16 cellular contexts compared by ENCODE assay signal in the genomic region with DNA sequence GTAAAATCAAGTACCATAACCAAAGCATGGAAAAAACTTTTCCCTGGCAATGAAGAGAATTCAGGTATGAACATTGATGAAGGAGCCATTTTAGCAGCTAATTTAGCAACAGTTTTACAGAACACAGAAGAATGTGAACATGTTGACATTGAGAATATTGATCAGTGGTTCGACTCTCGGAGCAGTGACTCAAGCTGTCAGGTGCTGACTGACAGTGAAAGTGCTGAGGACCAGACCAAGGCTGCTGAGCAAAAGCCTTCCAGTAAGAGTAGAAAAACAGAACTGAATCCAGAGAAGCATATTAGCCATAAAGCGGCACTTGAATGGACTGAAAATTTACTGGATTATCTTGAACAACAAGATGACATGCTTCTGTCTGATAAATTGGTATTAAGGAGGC. TPM values are rescaled to one million over a fixed set of nuclear protein-coding genes. Genes with fewer than 3 reads are reported as not detected.
DNase-seq lines count a peak whose midpoint lies in the region; ATAC-seq and TF ChIP-seq lines count a peak whose summit lies in the region.
"Had no signal": no experiment of that assay in that cellular context is flagged by ENCODE, and none has a peak within 500 bp of the region (broad histone marks: within the 10 kb centered on the region; RNA-seq: fewer than 3 reads in every experiment).

No MANE protein-coding gene starts in this region.

- peaks cover 17% of the 10 kb centered on the region for H3K4me1 ChIP-seq in Karpas-422 (ENCODE audit: low read length)

- no peak overlapping the region for H3K27ac Mint-ChIP-seq in natural killer cell treated with Interleukin-12 subunit alpha and Interleukin-12 subunit beta and Interleukin-15 and Interleukin-18, amount 100 ng/mL, for 72 hours
- H3K27ac Mint-ChIP-seq: neural progenitor cell had no signal

- H3K36me3 Mint-ChIP-seq in natural killer cell treated with Interleukin-12 subunit alpha and Interleukin-12 subunit beta and Interleukin-15 and Interleukin-18, amount 100 ng/mL, for 72 hours = peaks cover 10% of the 10 kb centered on the region

- H4K20me1 ChIP-seq in Karpas-422 (ENCODE audit: insufficient read depth, low read depth, low read length) = no peaks in the 10 kb centered on the region; the same call in 1 of the 2 replicates

- H3K27ac ChIP-seq in Karpas-422 (ENCODE audit: low read length) = no peak overlapping the region
- H3K27ac ChIP-seq: neural progenitor cell had no signal

- H3K4me2 ChIP-seq in Karpas-422 (ENCODE audit: low read depth, low read length, poor library complexity, severe bottlenecking) = no peak overlapping the region
- H3K4me2 ChIP-seq: neural progenitor cell had no signal

- no peak overlapping the region for H3K4me3 Mint-ChIP-seq in natural killer cell treated with Interleukin-12 subunit alpha and Interleukin-12 subunit beta and Interleukin-15 and Interleukin-18, amount 100 ng/mL, for 72 hours
- H3K4me3 Mint-ChIP-seq: neural progenitor cell had no signal

- no peak for TF ChIP-seq POLR2A in GM18505 (IDR thresholded peaks at IDR 0.05; ENCODE audit: borderline replicate concordance, extremely low read depth, insufficient read depth, insufficient read length)

- no peak overlapping the region for H2AFZ ChIP-seq in Karpas-422 (ENCODE audit: low read length)
- H2AFZ ChIP-seq: neural progenitor cell had no signal

- no peak overlapping the region for H3K4me3 ChIP-seq in Karpas-422 (ENCODE audit: low read length)
- H3K4me3 ChIP-seq: neural progenitor cell had no signal

- H3K9me3 Mint-ChIP-seq in natural killer cell treated with Interleukin-12 subunit alpha and Interleukin-12 subunit beta and Interleukin-15 and Interleukin-18, amount 100 ng/mL, for 72 hours = no peaks in the 10 kb centered on the region

- H3K27me3 Mint-ChIP-seq in natural killer cell treated with Interleukin-12 subunit alpha and Interleukin-12 subunit beta and Interleukin-15 and Interleukin-18, amount 100 ng/mL, for 72 hours = peaks cover 9 to 11% of the 10 kb centered on the region in 2 donors

- H3K27me3 ChIP-seq in Karpas-422 (ENCODE audit: low read length) = no peaks in the 10 kb centered on the region

- no peaks in the 10 kb centered on the region for H3K36me3 ChIP-seq in Karpas-422 (ENCODE audit: insufficient read depth, low read length)

- H3K9me3 ChIP-seq in Karpas-422 (ENCODE audit: low read length) = no peaks in the 10 kb centered on the region
- H3K9me3 ChIP-seq: Caco-2 had no signal

- H3K4me1 Mint-ChIP-seq in natural killer cell treated with Interleukin-12 subunit alpha and Interleukin-12 subunit beta and Interleukin-15 and Interleukin-18, amount 100 ng/mL, for 72 hours (ENCODE audit: low read depth in 2 of 2) = peaks cover 22 to 27% of the 10 kb centered on the region in 2 donors

- peak; percentile 22 for ATAC-seq in GM18505 (IDR thresholded peaks at IDR 0.05; ENCODE audit: unreplicated experiment)
- ATAC-seq in GM19351 (IDR thresholded peaks at IDR 0.05; ENCODE audit: unreplicated experiment) = peak; percentile 36
- peak; percentile 30 for ATAC-seq in HG02852 (IDR thresholded peaks at IDR 0.05; ENCODE audit: unreplicated experiment)
- ATAC-seq in GM19397 (IDR thresholded peaks at IDR 0.05; ENCODE audit: unreplicated experiment) = no peak
- no peak for ATAC-seq in natural killer cell treated with Interleukin-12 subunit alpha and Interleukin-12 subunit beta and Interleukin-15 and Interleukin-18, amount 100 ng/mL, for 72 hours
- no peak for ATAC-seq in GM21423 (IDR thresholded peaks at IDR 0.05; ENCODE audit: unreplicated experiment)

- in situ Hi-C loops in ACHN (cut with HindIII; ENCODE audit: low pct_ligation_motif_present, low pct_unique_long_range_greater_than_20kb, low sequenced_read_pairs) = no loop called here

- H3K9me2 ChIP-seq in Karpas-422 (replicated peaks; ENCODE audit: insufficient read depth, low read length) = no peaks in the 10 kb centered on the region

- DNase-seq in Karpas-422 (peak; percentile 31), ACHN (no peak)
- no peak for DNase-seq in natural killer cell treated with Interleukin-12 subunit alpha and Interleukin-12 subunit beta and Interleukin-15 and Interleukin-18, amount 100 ng/mL, for 72 hours (ENCODE audit: low spot score)
- DNase-seq: activated naive CD4-positive, alpha-beta T cell treated with Interleukin-2 at 50 U/mL for 16 hours; Caco-2; cortex of kidney; NCI-H1417 treated with DMSO at 0.1 percent for 48 hours; NCI-H2227 treated with DMSO at 0.1 percent for 48 hours; retina; SHP77 treated with DMSO at 0.1 percent for 48 hours had no signal

- H3K79me2 ChIP-seq in Karpas-422 (ENCODE audit: low read length) = no peaks in the 10 kb centered on the region

- H3K9ac ChIP-seq in Karpas-422 (ENCODE audit: low read length) = no peak overlapping the region
- H3K9ac ChIP-seq: neural progenitor cell had no signal

RNA-seq across cellular contexts. Expression of a gene that starts 2.8 kb away (rescaled TPM):
- 4.4 and 7.2 TPM in 2 replicates for total RNA-seq in Karpas-422 (2014; rRNA removed; shearing (Covaris generic); ENCODE audit: low replicate concordance)
- total RNA-seq in natural killer cell treated with Interleukin-12 subunit alpha and Interleukin-12 subunit beta and Interleukin-15 and Interleukin-18, amount 100 ng/mL, for 72 hours = 1 to 10 TPM; 4.9 to 5.7 TPM

RNA-seq across cellular contexts. Expression of a gene that starts 57.1 kb away (rescaled TPM):
- 0.30 and 2.8 TPM in 2 replicates for total RNA-seq in Karpas-422 (2014; rRNA removed; shearing (Covaris generic); ENCODE audit: low replicate concordance)
- total RNA-seq in natural killer cell treated with Interleukin-12 subunit alpha and Interleukin-12 subunit beta and Interleukin-15 and Interleukin-18, amount 100 ng/mL, for 72 hours = 1 to 10 TPM in 1 of 2 donors, under 1 TPM in 1; 0.73 to 2.1 TPM

Comparison
In these comparisons a context has a peak if more than half of its experiments do, and no peak if none do; other contexts are left out.
1. ATAC-seq: peak in GM18505 (single experiment), GM19351 (single experiment) and HG02852 (single experiment); none in GM19397 (single experiment), natural killer cell treated with Interleukin-12 subunit alpha and Interleukin-12 subunit beta and Interleukin-15 and Interleukin-18, amount 100 ng/mL, for 72 hours (0 of 2) and GM21423 (single experiment).